ENCODE assay signal across 10 cellular contexts in the genomic region with DNA sequence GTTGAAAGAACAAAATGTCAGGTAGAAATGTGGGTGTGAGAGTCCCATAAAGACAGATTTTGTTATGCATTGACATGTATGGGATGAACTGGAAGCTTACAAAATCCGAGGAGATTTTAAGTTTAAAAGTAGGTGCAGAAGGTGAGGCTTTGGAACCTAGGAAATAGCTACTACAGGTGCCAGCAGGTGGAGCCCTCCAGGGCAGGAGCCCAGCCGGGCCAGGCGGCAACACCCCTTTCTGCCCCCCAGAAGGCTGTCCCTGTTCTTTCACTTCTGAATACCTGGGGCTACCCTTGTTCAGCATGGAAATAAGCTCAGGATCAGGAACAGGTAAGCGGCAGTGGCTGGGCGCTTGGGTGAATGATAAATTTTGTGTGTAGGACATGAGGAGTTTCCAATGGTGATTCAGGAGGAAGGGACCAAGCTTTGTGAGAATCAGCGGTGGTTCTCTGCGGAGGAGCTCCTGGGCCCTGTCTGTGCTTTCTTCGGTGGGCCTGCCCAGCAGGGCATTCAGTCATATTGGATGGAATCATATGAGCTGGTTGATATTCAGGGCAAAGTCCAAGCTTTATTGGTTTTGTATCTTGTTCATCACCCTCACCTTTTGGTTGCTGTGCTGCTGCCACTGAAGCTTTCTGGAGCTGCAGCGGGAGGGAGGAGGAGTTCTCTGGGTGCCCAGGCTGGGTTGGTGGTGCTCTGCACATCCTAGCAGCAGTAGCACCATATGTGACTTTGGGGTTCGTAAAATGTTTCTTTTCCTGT. TPM values are rescaled to one million over a fixed set of nuclear protein-coding genes. Genes with fewer than 3 reads are reported as not detected.
A peak's percentile ranks its signal among the peaks of the same experiment; 100 is the strongest.
DNase-seq lines count a peak whose midpoint lies in the region; ATAC-seq and TF ChIP-seq lines count a peak whose summit lies in the region.
"Had no signal": no experiment of that assay in that cellular context is flagged by ENCODE, and none has a peak within 500 bp of the region (broad histone marks: within the 10 kb centered on the region; RNA-seq: fewer than 3 reads in every experiment).

No MANE protein-coding gene starts in this region.

- H3K27ac ChIP-seq in OCI-LY1 (ENCODE audit: low read depth, low read length, poor library complexity, severe bottlenecking) (no peak overlapping the region), smooth muscle cell (ENCODE audit: low read depth) (no peak overlapping the region)

- POLR2A ChIA-PET in activated CD4-positive, alpha-beta T cell treated with anti-CD3 and anti-CD28 coated beads for 36 hours (lab: Charles Lee) = interaction anchor here (0.6 kb wide), 1 partner anchor 832 kb away, joined by 6 read pairs; no protein-coding TSS in a partner anchor

- TF ChIP-seq CTCF in OCI-LY1 (IDR thresholded peaks at IDR 0.05; ENCODE audit: low read length) = peak; percentile 68
- TF ChIP-seq CTCF in fibroblast of the aortic adventitia (IDR thresholded peaks at IDR 0.05; ENCODE audit: insufficient read depth, low read length) = peak; percentile 26
- peak; percentile 25 for TF ChIP-seq CTCF in smooth muscle cell (IDR thresholded peaks at IDR 0.05; ENCODE audit: borderline replicate concordance, insufficient read depth, poor library complexity, severe bottlenecking)

- H3K4me2 ChIP-seq in OCI-LY1 (ENCODE audit: low read length) (no peak overlapping the region), smooth muscle cell (no peak overlapping the region)

- no peaks in the 10 kb centered on the region for H3K9me3 Mint-ChIP-seq in activated CD4-positive, alpha-beta T cell treated with anti-CD3 and anti-CD28 coated beads for 36 hours (ENCODE audit: low read depth)
- no peaks in the 10 kb centered on the region for H3K9me3 Mint-ChIP-seq in stimulated activated memory B cell treated with anti-CD40 and anti-IgM and Interleukin-4, amounts not matched to agents 10 μg/mL and 1 μg/mL and 100 μg/mL, for 72 hours

- H3F3A ChIP-seq in OCI-LY1 (ENCODE audit: insufficient read depth, low read length) (no peaks in the 10 kb centered on the region), smooth muscle cell (ENCODE audit: low read depth) (no peaks in the 10 kb centered on the region)

- H3K36me3 Mint-ChIP-seq in activated CD4-positive, alpha-beta T cell treated with anti-CD3 and anti-CD28 coated beads for 36 hours (ENCODE audit: low read depth) = peaks cover 31% of the 10 kb centered on the region
- peaks cover 31% of the 10 kb centered on the region for H3K36me3 Mint-ChIP-seq in stimulated activated memory B cell treated with anti-CD40 and anti-IgM and Interleukin-4, amounts not matched to agents 10 μg/mL and 1 μg/mL and 100 μg/mL, for 72 hours

- H3K4me3 ChIP-seq in OCI-LY1 (ENCODE audit: low read depth, low read length, poor library complexity, severe bottlenecking) (no peak overlapping the region), fibroblast of the aortic adventitia (ENCODE audit: low read depth, low read length) (no peak overlapping the region), smooth muscle cell (no peak overlapping the region)

- no peaks in the 10 kb centered on the region for H4K20me1 ChIP-seq in OCI-LY1 (ENCODE audit: insufficient read depth, low read length)
- no peaks in the 10 kb centered on the region for H4K20me1 ChIP-seq in smooth muscle cell (ENCODE audit: low read depth)

- ATAC-seq in activated CD4-positive, alpha-beta T cell treated with anti-CD3 and anti-CD28 coated beads for 36 hours = no peak
- ATAC-seq in HG02885 (IDR thresholded peaks at IDR 0.05; ENCODE audit: poor library complexity, unreplicated experiment) = no peak
- ATAC-seq in stimulated activated memory B cell treated with anti-CD40 and anti-IgM and Interleukin-4, amounts not matched to agents 10 μg/mL and 1 μg/mL and 100 μg/mL, for 72 hours = no peak

- H3K36me3 ChIP-seq in OCI-LY1 (ENCODE audit: insufficient read depth, low read length) = peaks cover 46% of the 10 kb centered on the region
- H3K36me3 ChIP-seq in smooth muscle cell (ENCODE audit: low read depth) = no peaks in the 10 kb centered on the region

- no peaks in the 10 kb centered on the region for H3K27me3 ChIP-seq in OCI-LY1 (ENCODE audit: insufficient read depth, low read length)
- no peaks in the 10 kb centered on the region for H3K27me3 ChIP-seq in smooth muscle cell (ENCODE audit: low read depth)

- no peaks in the 10 kb centered on the region for H3K27me3 Mint-ChIP-seq in activated CD4-positive, alpha-beta T cell treated with anti-CD3 and anti-CD28 coated beads for 36 hours
- no peaks in the 10 kb centered on the region for H3K27me3 Mint-ChIP-seq in stimulated activated memory B cell treated with anti-CD40 and anti-IgM and Interleukin-4, amounts not matched to agents 10 μg/mL and 1 μg/mL and 100 μg/mL, for 72 hours

- peaks cover 29% of the 10 kb centered on the region for H3K4me1 Mint-ChIP-seq in activated CD4-positive, alpha-beta T cell treated with anti-CD3 and anti-CD28 coated beads for 36 hours
- peaks cover 9% of the 10 kb centered on the region for H3K4me1 Mint-ChIP-seq in stimulated activated memory B cell treated with anti-CD40 and anti-IgM and Interleukin-4, amounts not matched to agents 10 μg/mL and 1 μg/mL and 100 μg/mL, for 72 hours

- intact Hi-C loops in activated CD4-positive, alpha-beta T cell treated with anti-CD3 and anti-CD28 coated beads for 36 hours (cut with DNase I, micrococcal nuclease) = loop anchor here (1.0 to 10.0 kb wide), 3 partner anchors 118 to 278 kb away; partner anchors contain the start of gene PITX1 (in 1 of the 2)

- no peak overlapping the region for H3K4me3 Mint-ChIP-seq in activated CD4-positive, alpha-beta T cell treated with anti-CD3 and anti-CD28 coated beads for 36 hours
- no peak overlapping the region for H3K4me3 Mint-ChIP-seq in stimulated activated memory B cell treated with anti-CD40 and anti-IgM and Interleukin-4, amounts not matched to agents 10 μg/mL and 1 μg/mL and 100 μg/mL, for 72 hours

- H3K79me2 ChIP-seq in OCI-LY1 (ENCODE audit: insufficient read depth, low read length) (no peaks in the 10 kb centered on the region), smooth muscle cell (ENCODE audit: low read depth) (no peaks in the 10 kb centered on the region)

- H3K9me3 ChIP-seq in OCI-LY1 (ENCODE audit: low read length) = no peaks in the 10 kb centered on the region
- H3K9me3 ChIP-seq in smooth muscle cell (replicated peaks; ENCODE audit: low read depth) = no peaks in the 10 kb centered on the region

- no peak overlapping the region for H3K9ac ChIP-seq in OCI-LY1 (ENCODE audit: low read length)
- no peak overlapping the region for H3K9ac ChIP-seq in smooth muscle cell (ENCODE audit: low read depth)

- WGBS in smooth muscle cell (ENCODE audit: low lambda C conversion rate) = 91% methylated on average over 10 of the region's 10 CpGs

- no peak overlapping the region for H2AFZ ChIP-seq in OCI-LY1 (ENCODE audit: low read length)
- H2AFZ ChIP-seq in smooth muscle cell (ENCODE audit: low read depth) = no peak overlapping the region

- H3K4me1 ChIP-seq in OCI-LY1 (ENCODE audit: insufficient read depth, low read length, severe bottlenecking) (no peaks in the 10 kb centered on the region), smooth muscle cell (ENCODE audit: low read depth) (no peaks in the 10 kb centered on the region)

- peak overlapping the region; percentile 17 for H3K27ac Mint-ChIP-seq in activated CD4-positive, alpha-beta T cell treated with anti-CD3 and anti-CD28 coated beads for 36 hours
- H3K27ac Mint-ChIP-seq in stimulated activated memory B cell treated with anti-CD40 and anti-IgM and Interleukin-4, amounts not matched to agents 10 μg/mL and 1 μg/mL and 100 μg/mL, for 72 hours = no peak overlapping the region

- CTCF ChIA-PET in activated CD4-positive, alpha-beta T cell treated with anti-CD3 and anti-CD28 coated beads for 36 hours (lab: Charles Lee) = interaction anchor here (0.7 to 2.0 kb wide), 10 partner anchors 7 to 333 kb away, joined by 3 to 11 read pairs (median 4); partner anchors contain the start of gene PCBD2

- peak; percentile 30 for DNase-seq in activated CD4-positive, alpha-beta T cell treated with anti-CD3 and anti-CD28 coated beads for 36 hours
- DNase-seq in activated CD4-positive, alpha-beta T cell treated with anti-CD3 and anti-CD28 coated beads, Interleukin-2, amount 50 U/mL, for 4 hours = no peak
- DNase-seq in fibroblast of the aortic adventitia (ENCODE audit: low read depth) = no peak
- DNase-seq in smooth muscle cell (lab: John Stamatoyannopoulos, UW; ENCODE audit: unreplicated experiment) = no peak
- no peak for DNase-seq in NCI-H2107 (lab: John Stamatoyannopoulos, UW)
- DNase-seq: KG1, NCI-H524 treated with DMSO at 0.1 percent for 48 hours had no signal

- H3K9me2 ChIP-seq in OCI-LY1 (ENCODE audit: low read depth, low read length) = no peaks in the 10 kb centered on the region

RNA-seq across cellular contexts. Expression of gene PCBD2, which starts 12.3 kb away (rescaled TPM):
- total RNA-seq in activated CD4-positive, alpha-beta T cell treated with anti-CD3 and anti-CD28 coated beads for 36 hours = 10 to 100 TPM; 10.0 to 12.8 TPM
- total RNA-seq in fibroblast of the aortic adventitia (ENCODE audit: low replicate concordance) (0.90 and 8.9 TPM in 2 replicates), smooth muscle cell (2.4 and 2.5 TPM in 2 replicates)
- polyA plus RNA-seq in smooth muscle cell = 3.3 and 4.2 TPM in 2 replicates

RNA-seq across cellular contexts. Expression of gene TXNDC15, which starts 43.1 kb away (rescaled TPM):
- 10 to 100 TPM; 16.6 to 29.1 TPM for total RNA-seq in activated CD4-positive, alpha-beta T cell treated with anti-CD3 and anti-CD28 coated beads for 36 hours
- total RNA-seq in fibroblast of the aortic adventitia (ENCODE audit: low replicate concordance) = 39.9 and 85.9 TPM in 2 replicates
- 118 TPM in 2 replicates for total RNA-seq in smooth muscle cell
- polyA plus RNA-seq in smooth muscle cell = 54.0 and 70.8 TPM in 2 replicates

RNA-seq across cellular contexts. Expression of gene CATSPER3, which starts 50.5 kb away (rescaled TPM):
- total RNA-seq in activated CD4-positive, alpha-beta T cell treated with anti-CD3 and anti-CD28 coated beads for 36 hours = under 1 TPM; 0.40 to 0.69 TPM
- total RNA-seq in fibroblast of the aortic adventitia (ENCODE audit: low replicate concordance) (0.09 TPM in 1 of 2 replicates, not detected in the other), smooth muscle cell (not detected in 2 replicates)
- polyA plus RNA-seq in smooth muscle cell = 0.32 TPM in 1 of 2 replicates, not detected in the other
